16 cellular contexts compared by ENCODE assay signal in the genomic region with DNA sequence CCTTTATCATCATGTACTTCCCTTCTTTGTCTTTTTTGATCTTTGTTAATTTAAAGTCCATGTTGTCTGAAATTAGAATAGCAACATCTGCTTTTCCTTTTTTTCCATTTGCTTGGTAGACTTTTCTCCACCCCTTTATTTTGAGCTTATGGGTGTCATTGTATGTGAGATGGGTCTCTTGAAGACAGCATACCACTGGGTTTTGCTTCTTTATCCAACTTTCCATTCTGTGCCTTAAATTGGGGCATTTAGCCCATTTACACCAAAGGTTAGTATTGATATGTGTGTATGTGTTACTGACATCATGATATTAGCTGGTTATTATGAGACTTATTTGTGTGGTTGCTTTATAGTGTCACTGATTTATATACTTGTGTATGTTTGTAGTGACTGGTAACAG. TPM values are rescaled to one million over a fixed set of nuclear protein-coding genes. Genes with fewer than 3 reads are reported as not detected.
DNase-seq lines count a peak whose midpoint lies in the region; ATAC-seq and TF ChIP-seq lines count a peak whose summit lies in the region.
"Had no signal": no experiment of that assay in that cellular context is flagged by ENCODE, and none has a peak within 500 bp of the region (broad histone marks: within the 10 kb centered on the region; RNA-seq: fewer than 3 reads in every experiment).

No MANE protein-coding gene starts in this region.

- no peak for TF ChIP-seq CTCF in osteocyte (IDR thresholded peaks at IDR 0.05)

- peaks cover 22% of the 10 kb centered on the region for H3K27me3 Mint-ChIP-seq in activated CD4-positive, alpha-beta T cell treated with anti-CD3 and anti-CD28 coated beads, Interleukin-2, amount 10 ng/mL, durations not matched to agents 24 days and 14 days
- H3K27me3 Mint-ChIP-seq in osteocyte (ENCODE audit: unreplicated experiment): no peaks in the 10 kb centered on the region

- intact Hi-C loops in activated CD4-positive, alpha-beta T cell treated with anti-CD3 and anti-CD28 coated beads, Interleukin-2, amount 10 ng/mL, durations not matched to agents 24 days and 14 days (cut with micrococcal nuclease): no loop called here

- peak; percentile 3 for DNase-seq in activated CD4-positive, alpha-beta T cell treated with anti-CD3 and anti-CD28 coated beads, Interleukin-2, amount 10 ng/mL, durations not matched to agents 24 days and 14 days
- no peak for DNase-seq in activated CD4-positive, alpha-beta T cell treated with anti-CD3 and anti-CD28 coated beads, Interleukin-2, amount 50 U/mL, for 48 hours
- DNase-seq in adipocyte (ENCODE audit: low read depth) (no peak), osteocyte (ENCODE audit: extremely low spot score, unreplicated experiment) (no peak), occipital lobe (lab: John Stamatoyannopoulos, UW) (no peak)
- DNase-seq: AML-193; Caco-2; Calu3; CD4-positive, alpha-beta T cell; CD8-positive, alpha-beta T cell; DMS79 treated with DMSO at 0.1 percent for 48 hours; GF-D8 had no signal

- H3K4me1 Mint-ChIP-seq in activated CD4-positive, alpha-beta T cell treated with anti-CD3 and anti-CD28 coated beads, Interleukin-2, amount 10 ng/mL, durations not matched to agents 24 days and 14 days: no peaks in the 10 kb centered on the region
- H3K4me1 Mint-ChIP-seq in osteocyte (ENCODE audit: unreplicated experiment): peaks cover 31% of the 10 kb centered on the region
- H3K4me1 Mint-ChIP-seq: B cell had no signal

- H3K4me3 Mint-ChIP-seq in activated CD4-positive, alpha-beta T cell treated with anti-CD3 and anti-CD28 coated beads, Interleukin-2, amount 10 ng/mL, durations not matched to agents 24 days and 14 days: no peak overlapping the region
- no peak overlapping the region for H3K4me3 Mint-ChIP-seq in osteocyte (ENCODE audit: unreplicated experiment)
- H3K4me3 Mint-ChIP-seq: B cell; CD4-positive, alpha-beta T cell; CD8-positive, alpha-beta T cell had no signal

- peaks cover 15% of the 10 kb centered on the region for H3K9me3 ChIP-seq in adipocyte (ENCODE audit: control insufficient read depth, low read length)
- H3K9me3 ChIP-seq: A549, Caco-2 had no signal

- peaks cover 18% of the 10 kb centered on the region for H3K9me3 Mint-ChIP-seq in activated CD4-positive, alpha-beta T cell treated with anti-CD3 and anti-CD28 coated beads, Interleukin-2, amount 10 ng/mL, durations not matched to agents 24 days and 14 days
- H3K9me3 Mint-ChIP-seq in osteocyte (ENCODE audit: unreplicated experiment): peaks cover 44% of the 10 kb centered on the region

- no peaks in the 10 kb centered on the region for H3K27me3 ChIP-seq in adipocyte (replicated peaks; ENCODE audit: control insufficient read depth, insufficient read depth, low read length)
- H3K27me3 ChIP-seq: BLaER1 treated with 17β-estradiol and CSF1 and Interleukin-3, amounts not matched to agents 10 nM and 100 nM had no signal

- H3K27ac Mint-ChIP-seq in activated CD4-positive, alpha-beta T cell treated with anti-CD3 and anti-CD28 coated beads, Interleukin-2, amount 10 ng/mL, durations not matched to agents 24 days and 14 days: no peak overlapping the region
- H3K27ac Mint-ChIP-seq in osteocyte (ENCODE audit: unreplicated experiment): peak overlapping the region; percentile 35
- H3K27ac Mint-ChIP-seq: B cell; CD4-positive, alpha-beta T cell; CD8-positive, alpha-beta T cell had no signal

- H3K4me3 ChIP-seq in adipocyte (ENCODE audit: low read length): peak overlapping the region; percentile 12
- H3K4me3 ChIP-seq: A549; BLaER1 treated with 17β-estradiol and CSF1 and Interleukin-3, amounts not matched to agents 10 nM and 100 nM had no signal

- no peaks in the 10 kb centered on the region for H3K36me3 Mint-ChIP-seq in activated CD4-positive, alpha-beta T cell treated with anti-CD3 and anti-CD28 coated beads, Interleukin-2, amount 10 ng/mL, durations not matched to agents 24 days and 14 days (ENCODE audit: low read depth)
- peaks cover 29% of the 10 kb centered on the region for H3K36me3 Mint-ChIP-seq in osteocyte (ENCODE audit: unreplicated experiment)
- H3K36me3 Mint-ChIP-seq: CD8-positive, alpha-beta T cell had no signal

- no peaks in the 10 kb centered on the region for H3K36me3 ChIP-seq in adipocyte (ENCODE audit: control insufficient read depth, insufficient read depth, low read length, severe bottlenecking)
- H3K36me3 ChIP-seq: BLaER1 treated with 17β-estradiol and CSF1 and Interleukin-3, amounts not matched to agents 10 nM and 100 nM had no signal

- no peaks in the 10 kb centered on the region for H3K4me1 ChIP-seq in adipocyte (ENCODE audit: control insufficient read depth, insufficient read depth, low read length)
- H3K4me1 ChIP-seq: A549; BLaER1 treated with 17β-estradiol and CSF1 and Interleukin-3, amounts not matched to agents 10 nM and 100 nM; Caco-2 had no signal

- no peak overlapping the region for H3K9ac ChIP-seq in adipocyte (ENCODE audit: low read length)
- H3K9ac ChIP-seq: BLaER1 treated with 17β-estradiol and CSF1 and Interleukin-3, amounts not matched to agents 10 nM and 100 nM had no signal

- no peak for ATAC-seq in HG03139 (IDR thresholded peaks at IDR 0.05; ENCODE audit: unreplicated experiment)
- ATAC-seq: A549; CD8-positive, alpha-beta T cell had no signal

RNA-seq across cellular contexts. Expression of gene IFI44, which starts 50.2 kb away (rescaled TPM):
- 20.4 and 27.6 TPM in 2 replicates for total RNA-seq in activated CD4-positive, alpha-beta T cell treated with anti-CD3 and anti-CD28 coated beads, Interleukin-2, amount 10 ng/mL, durations not matched to agents 24 days and 14 days
- total RNA-seq in osteocyte (14.2 and 19.7 TPM in 2 replicates), occipital lobe (57.1 TPM)
- total RNA-seq: Caco-2 had no signal
